1 cellular context compared by ENCODE assay signal in genomic region chr22:21868651-21869050, GRCh38.
TF ChIP-seq lines count a peak whose summit lies in the region.

No MANE protein-coding gene starts in this region.

TF ChIP-seq in SK-N-SH treated with all-trans-retinoic acid at 6 μM for 48 hours, 23 proteins besides CTCF, POLR2A, EP300 and RAD21 (continued from another document):
- TF ChIP-seq PATZ1 (CRISPR knock-in tag; IDR thresholded peaks at IDR 0.05; ENCODE audit: borderline replicate concordance): no peak
